8 cellular contexts compared by ENCODE assay signal in genomic region chr19:54430306-54431254, GRCh38. TPM values are rescaled to one million over a fixed set of nuclear protein-coding genes. Genes with fewer than 3 reads are reported as not detected.
DNase-seq lines count a peak whose midpoint lies in the region; ATAC-seq and TF ChIP-seq lines count a peak whose summit lies in the region.

No MANE protein-coding gene starts in this region.

- peak overlapping the region; percentile 36 to 51; a peak in 3 of 4 replicates for H3K4me3 ChIP-seq in SK-N-SH (ENCODE audit: low read depth in 2 of 2, low read length in 1 of 2)

- no peaks in the 10 kb centered on the region for H3K9me3 ChIP-seq in SK-N-SH

- H3K4me2 ChIP-seq in SK-N-SH, result peak overlapping the region; percentile 74

- peaks cover 0 to 12% of the 10 kb centered on the region in 2 experiments; a peak in 1 of 4 replicates for H3K4me1 ChIP-seq in SK-N-SH (ENCODE audit: control insufficient read depth in 1 of 2, insufficient read depth in 2 of 2, low read depth in 1 of 2, low read length in 1 of 2)

- whole genome bisulfite sequencing in SK-N-SH (ENCODE audit: low lambda C conversion rate), result 4% methylated on average over 14 of the region's 43 CpGs

- peaks cover 47% of the 10 kb centered on the region for H3K27me3 ChIP-seq in SK-N-SH (ENCODE audit: insufficient read depth)
- H3K27me3 ChIP-seq in layer of hippocampus (ENCODE audit: control insufficient read depth, insufficient read depth, low read length), result peaks cover 2% of the 10 kb centered on the region

- H3F3A ChIP-seq in SK-N-SH (replicated peaks; ENCODE audit: insufficient read depth), result no peaks in the 10 kb centered on the region

- H4K20me1 ChIP-seq in SK-N-SH (ENCODE audit: insufficient read depth), result 0 out of 2 replicates have a peak, but pooled peaks cover 3% of the 10 kb centered on the region

- H3K27ac ChIP-seq in SK-N-SH (ENCODE audit: low read depth in 2 of 2, low read length in 1 of 2) (no peak overlapping the region), layer of hippocampus (ENCODE audit: low read depth, low read length) (peak overlapping the region; percentile 81)

- TF ChIP-seq CTCF in SK-N-SH (IDR thresholded peaks at IDR 0.05), result peak; percentile 9; the same call in 1 of the 2 replicates

- H3K9ac ChIP-seq in SK-N-SH, result no peak overlapping the region

- in situ Hi-C loops in T47D (cut with HindIII; ENCODE audit: low pct_unique_long_range_greater_than_20kb, low sequenced_read_pairs), result no loop called here

- CTCF ChIA-PET in SK-N-SH (lab: Yijun Ruan, JAX), result interaction anchor here (1.2 to 2.0 kb wide), 3 partner anchors 8 to 40 kb away, joined by 4 to 9 read pairs (median 5); no protein-coding TSS in a partner anchor

- no peaks in the 10 kb centered on the region for H3K79me2 ChIP-seq in SK-N-SH (ENCODE audit: insufficient read depth)

- no peak for TF ChIP-seq EP300 in SK-N-SH (IDR thresholded peaks at IDR 0.05; ENCODE audit: borderline replicate concordance in 1 of 2, low read depth in 1 of 2, low read length in 1 of 2)

- POLR2A ChIA-PET in SK-N-SH (lab: Yijun Ruan, JAX), result interaction anchor here (1.0 kb wide), 1 partner anchor 18 kb away, joined by 4 read pairs; the partner anchor contains the start of gene LENG8

- peak; percentile 30 for DNase-seq in NCI-H748 (lab: John Stamatoyannopoulos, UW; ENCODE audit: unreplicated experiment)
- DNase-seq in NCI-H748 treated with DMSO at 0.1 percent for 48 hours (lab: John Stamatoyannopoulos, UW), result no peak
- DNase-seq in SK-N-SH, result peak; percentile 86
- DNase-seq in T47D (ENCODE audit: low read depth in 1 of 2, low spot score in 1 of 2), result peak; percentile 83 to 91
- peak; percentile 17 to 50 (median 26) for DNase-seq in stimulated activated CD4-positive, alpha-beta T cell treated with anti-CD3 and anti-CD28 coated beads, TNF-alpha, amount 100 ng/mL, for 48 hours (ENCODE audit: low read depth in 3 of 3)

- no peaks in the 10 kb centered on the region for H3K9me2 ChIP-seq in SK-N-SH

- peak; percentile 51 for TF ChIP-seq RAD21 in SK-N-SH (IDR thresholded peaks at IDR 0.05; ENCODE audit: low read length)

- ATAC-seq in GM21447 (IDR thresholded peaks at IDR 0.05; ENCODE audit: unreplicated experiment) (no peak), HG03097 (IDR thresholded peaks at IDR 0.05; ENCODE audit: low FRiP score, unreplicated experiment) (no peak)

- no peak overlapping the region for H2AFZ ChIP-seq in SK-N-SH (ENCODE audit: low read depth)

- H3K36me3 ChIP-seq in SK-N-SH (replicated peaks in 1 of 2; ENCODE audit: control insufficient read depth in 1 of 2, insufficient read depth in 2 of 2, low read length in 1 of 2), result no peaks in the 10 kb centered on the region

TF ChIP-seq in SK-N-SH, 30 proteins besides CTCF, POLR2A, EP300 and RAD21:
- TF ChIP-seq GATA2 (CRISPR knock-in tag; IDR thresholded peaks at IDR 0.05), result no peak
- no peak for TF ChIP-seq PBX3 (IDR thresholded peaks at IDR 0.05)
- TF ChIP-seq RCOR1 (IDR thresholded peaks at IDR 0.05; ENCODE audit: low read length), result no peak
TF ChIP-seq in SK-N-SH: peak in this region for 0.

RNA-seq across cellular contexts. Expression of gene TTYH1, which starts 15.3 kb away (rescaled TPM):
- polyA plus RNA-seq in SK-N-SH (2012; rRNA removed), result 0.05 and 0.21 TPM in 2 replicates
- polyA plus RNA-seq in SK-N-SH (2012; cell fraction: cytosol; rRNA removed), result 0.06 TPM in 1 of 2 replicates, not detected in the other
- 0.10 and 0.28 TPM in 2 replicates for polyA plus RNA-seq in SK-N-SH (2012; cell fraction: nucleus; rRNA removed)

RNA-seq across cellular contexts. Expression of gene LENG8, which starts 18.4 kb away (rescaled TPM):
- polyA plus RNA-seq in SK-N-SH (2012; rRNA removed), result 84.0 and 89.1 TPM in 2 replicates
- polyA plus RNA-seq in SK-N-SH (2012; cell fraction: cytosol; rRNA removed), result 7.9 and 9.7 TPM in 2 replicates
- 983 and 1,066 TPM in 2 replicates for polyA plus RNA-seq in SK-N-SH (2012; cell fraction: nucleus; rRNA removed)

RNA-seq across cellular contexts. Expression of gene LENG9, which starts 33.0 kb away (rescaled TPM):
- polyA plus RNA-seq in SK-N-SH (2012; rRNA removed), result 0.20 and 0.21 TPM in 2 replicates
- 0.08 and 0.18 TPM in 2 replicates for polyA plus RNA-seq in SK-N-SH (2012; cell fraction: cytosol; rRNA removed)
- polyA plus RNA-seq in SK-N-SH (2012; cell fraction: nucleus; rRNA removed), result 0.22 and 0.26 TPM in 2 replicates

RNA-seq across cellular contexts. Expression of gene CDC42EP5, which starts 42.5 kb away (rescaled TPM):
- polyA plus RNA-seq in SK-N-SH (2012; rRNA removed), result 10.8 and 13.5 TPM in 2 replicates
- 7.7 and 10.3 TPM in 2 replicates for polyA plus RNA-seq in SK-N-SH (2012; cell fraction: cytosol; rRNA removed)
- polyA plus RNA-seq in SK-N-SH (2012; cell fraction: nucleus; rRNA removed), result 6.2 and 17.8 TPM in 2 replicates
